In genomic region chr2:40103163-40103562, GRCh38 we compare ENCODE assay signal across 16 cellular contexts.
DNase-seq lines count a peak whose midpoint lies in the region; ATAC-seq and TF ChIP-seq lines count a peak whose summit lies in the region.
"Had no signal": no experiment of that assay in that cellular context is flagged by ENCODE, and none has a peak within 500 bp of the region (broad histone marks: within the 10 kb centered on the region; RNA-seq: fewer than 3 reads in every experiment).

No MANE protein-coding gene starts in this region.

- peak; percentile 61 for DNase-seq in AG20443 (ENCODE audit: low spot score)
- DNase-seq in HS-5 (ENCODE audit: low read depth): peak; percentile 79
- peak; percentile 70 for DNase-seq in mammary epithelial cell
- DNase-seq in kidney glomerular epithelial cell (lab: John Stamatoyannopoulos, UW): peak; percentile 84
- no peak for DNase-seq in stimulated activated CD4-positive, alpha-beta T cell treated with anti-CD3 and anti-CD28 coated beads, Interleukin-4, amount 100 ng/mL, for 24 hours
- no peak for DNase-seq in activated naive CD4-positive, alpha-beta T cell treated with anti-CD3 and anti-CD28 coated beads, Interleukin-2, amount 10 ng/mL, durations not matched to agents 7 days and 5 days
- no peak for DNase-seq in right atrium auricular region (ENCODE audit: low spot score)
- DNase-seq: activated CD4-positive, alpha-beta T cell treated with anti-CD3 and anti-CD28 coated beads, Interleukin-2, amount 10 ng/mL, durations not matched to agents 24 days and 14 days; CD4-positive, alpha-beta T cell; gastrocnemius medialis; left cardiac atrium; NCI-H1417 treated with DMSO at 0.1 percent for 48 hours; NCI-H748 treated with DMSO at 0.1 percent for 48 hours; stimulated activated naive CD8-positive, alpha-beta T cell treated with anti-CD3 and anti-CD28 coated beads, Interleukin-15, amount 100 ng/mL, for 72 hours had no signal

- BruUV-seq in mammary epithelial cell (replicated peaks; lab: Mats Ljungman, UMichigan): no TSS peak

- no peaks in the 10 kb centered on the region for H3K9me3 Mint-ChIP-seq in activated naive CD4-positive, alpha-beta T cell treated with anti-CD3 and anti-CD28 coated beads, Interleukin-2, amount 10 ng/mL, durations not matched to agents 7 days and 5 days
- H3K9me3 Mint-ChIP-seq: activated CD4-positive, alpha-beta T cell treated with anti-CD3 and anti-CD28 coated beads, Interleukin-2, amount 10 ng/mL, durations not matched to agents 24 days and 14 days; CD4-positive, alpha-beta T cell; stimulated activated naive CD8-positive, alpha-beta T cell treated with anti-CD3 and anti-CD28 coated beads, Interleukin-15, amount 100 ng/mL, for 72 hours had no signal

- H3K4me3 ChIP-seq in mammary epithelial cell (replicated peaks in 1 of 3; ENCODE audit: insufficient read depth in 1 of 3, low read depth in 2 of 3, low read length in 3 of 3) (no peak overlapping the region), right atrium auricular region (no peak overlapping the region)
- H3K4me3 ChIP-seq: gastrocnemius medialis had no signal

- H3K9ac ChIP-seq in mammary epithelial cell (ENCODE audit: insufficient read depth, low read length): no peak overlapping the region

- in situ Hi-C loops in mammary epithelial cell (cut with MboI; ENCODE audit: low sequenced_read_pairs in 2 of 2): no loop called here

- dilution Hi-C loops in mammary epithelial cell (cut with HindIII; ENCODE audit: low sequenced_read_pairs): no loop called here

- H3K4me1 Mint-ChIP-seq in activated naive CD4-positive, alpha-beta T cell treated with anti-CD3 and anti-CD28 coated beads, Interleukin-2, amount 10 ng/mL, durations not matched to agents 7 days and 5 days: no peaks in the 10 kb centered on the region
- H3K4me1 Mint-ChIP-seq: stimulated activated naive CD8-positive, alpha-beta T cell treated with anti-CD3 and anti-CD28 coated beads, Interleukin-15, amount 100 ng/mL, for 72 hours had no signal

- no peaks in the 10 kb centered on the region for H3K36me3 Mint-ChIP-seq in activated naive CD4-positive, alpha-beta T cell treated with anti-CD3 and anti-CD28 coated beads, Interleukin-2, amount 10 ng/mL, durations not matched to agents 7 days and 5 days

- peak overlapping the region; percentile 37 for H2AFZ ChIP-seq in mammary epithelial cell (ENCODE audit: low read depth, low read length)

- intact Hi-C loops in mammary epithelial cell (cut with micrococcal nuclease): loop anchor here (2.0 to 10.0 kb wide), 3 partner anchors 70 to 332 kb away; no protein-coding TSS in a partner anchor

- ATAC-seq in GM21576 (IDR thresholded peaks at IDR 0.05; ENCODE audit: unreplicated experiment): no peak
- ATAC-seq: gastrocnemius medialis; stimulated activated naive CD8-positive, alpha-beta T cell treated with anti-CD3 and anti-CD28 coated beads, Interleukin-15, amount 100 ng/mL, for 72 hours had no signal

- H3K36me3 ChIP-seq in mammary epithelial cell (ENCODE audit: insufficient read depth, low read length) (no peaks in the 10 kb centered on the region), right atrium auricular region (no peaks in the 10 kb centered on the region)
- H3K36me3 ChIP-seq: gastrocnemius medialis had no signal

- 0% methylated on average over 3 of the region's 3 CpGs for WGBS in mammary epithelial cell (ENCODE audit: low coverage, missing lambda C conversion rate)

- H3K27me3 Mint-ChIP-seq in activated naive CD4-positive, alpha-beta T cell treated with anti-CD3 and anti-CD28 coated beads, Interleukin-2, amount 10 ng/mL, durations not matched to agents 7 days and 5 days: no peaks in the 10 kb centered on the region
- H3K27me3 Mint-ChIP-seq: activated CD4-positive, alpha-beta T cell treated with anti-CD3 and anti-CD28 coated beads, Interleukin-2, amount 10 ng/mL, durations not matched to agents 24 days and 14 days; CD4-positive, alpha-beta T cell; stimulated activated naive CD8-positive, alpha-beta T cell treated with anti-CD3 and anti-CD28 coated beads, Interleukin-15, amount 100 ng/mL, for 72 hours had no signal

- H3K4me2 ChIP-seq in mammary epithelial cell (ENCODE audit: insufficient read depth, low read depth, low read length): peak overlapping the region; percentile 56

- no peaks in the 10 kb centered on the region for H4K20me1 ChIP-seq in mammary epithelial cell (ENCODE audit: insufficient read depth, low read length)

- TF ChIP-seq CTCF in mammary epithelial cell (conservative IDR thresholded peaks at IDR 0.05 in 1 of 2, IDR thresholded peaks at IDR 0.05 in 1 of 2; ENCODE audit: extremely low read depth in 1 of 2, insufficient read depth in 1 of 2, low read depth in 1 of 2, low read length in 2 of 2) (no peak), right atrium auricular region (IDR thresholded peaks at IDR 0.05) (no peak)

- H3K27ac Mint-ChIP-seq in activated naive CD4-positive, alpha-beta T cell treated with anti-CD3 and anti-CD28 coated beads, Interleukin-2, amount 10 ng/mL, durations not matched to agents 7 days and 5 days: no peak overlapping the region
- H3K27ac Mint-ChIP-seq: activated CD4-positive, alpha-beta T cell treated with anti-CD3 and anti-CD28 coated beads, Interleukin-2, amount 10 ng/mL, durations not matched to agents 24 days and 14 days; CD4-positive, alpha-beta T cell; stimulated activated naive CD8-positive, alpha-beta T cell treated with anti-CD3 and anti-CD28 coated beads, Interleukin-15, amount 100 ng/mL, for 72 hours had no signal

- no peaks in the 10 kb centered on the region for H3K79me2 ChIP-seq in mammary epithelial cell (ENCODE audit: insufficient read depth, low read length)

- H3K4me1 ChIP-seq in mammary epithelial cell (ENCODE audit: insufficient read depth, low read length) (peaks cover 33% of the 10 kb centered on the region), right atrium auricular region (peaks cover 0 to 31% of the 10 kb centered on the region in 2 donors)
- H3K4me1 ChIP-seq: gastrocnemius medialis had no signal

- CTCF ChIA-PET in mammary epithelial cell (lab: Charles Lee; ENCODE audit: low non-redundant PET): no interaction called here
- CTCF ChIA-PET in activated naive CD4-positive, alpha-beta T cell treated with anti-CD3 and anti-CD28 coated beads, Interleukin-2, amount 10 ng/mL, durations not matched to agents 7 days and 5 days (lab: Charles Lee): no interaction called here

- H3K9me3 ChIP-seq in mammary epithelial cell (replicated peaks; ENCODE audit: insufficient read depth, low read length) (no peaks in the 10 kb centered on the region), right atrium auricular region (no peaks in the 10 kb centered on the region)
- H3K9me3 ChIP-seq: gastrocnemius medialis had no signal

- no peak overlapping the region for H3K4me3 Mint-ChIP-seq in activated naive CD4-positive, alpha-beta T cell treated with anti-CD3 and anti-CD28 coated beads, Interleukin-2, amount 10 ng/mL, durations not matched to agents 7 days and 5 days
- H3K4me3 Mint-ChIP-seq: activated CD4-positive, alpha-beta T cell treated with anti-CD3 and anti-CD28 coated beads, Interleukin-2, amount 10 ng/mL, durations not matched to agents 24 days and 14 days; CD4-positive, alpha-beta T cell; neural crest cell; stimulated activated naive CD8-positive, alpha-beta T cell treated with anti-CD3 and anti-CD28 coated beads, Interleukin-15, amount 100 ng/mL, for 72 hours had no signal

- H3K27ac ChIP-seq in mammary epithelial cell (ENCODE audit: insufficient read depth, low read depth, low read length) (peak overlapping the region; percentile 30), right atrium auricular region (peak overlapping the region in 1 of 2 donors; percentile 43)
- H3K27ac ChIP-seq: gastrocnemius medialis had no signal

- no peaks in the 10 kb centered on the region for H3K27me3 ChIP-seq in mammary epithelial cell (ENCODE audit: insufficient read depth, low read length)
- no peaks in the 10 kb centered on the region for H3K27me3 ChIP-seq in right atrium auricular region
- H3K27me3 ChIP-seq: gastrocnemius medialis had no signal

Comparison
In these comparisons a context has a peak if more than half of its experiments do, and no peak if none do; other contexts are left out.
1. DNase-seq: peak in AG20443 (single experiment), HS-5 (single experiment), mammary epithelial cell (single experiment) and kidney glomerular epithelial cell (single experiment); none in stimulated activated CD4-positive, alpha-beta T cell treated with anti-CD3 and anti-CD28 coated beads, Interleukin-4, amount 100 ng/mL, for 24 hours (single experiment), activated naive CD4-positive, alpha-beta T cell treated with anti-CD3 and anti-CD28 coated beads, Interleukin-2, amount 10 ng/mL, durations not matched to agents 7 days and 5 days (single experiment) and right atrium auricular region (single experiment).